In genomic region chr18:77052656-77053309, GRCh38 we compare ENCODE assay signal across 1 cellular context.
TF ChIP-seq lines count a peak whose summit lies in the region.

No MANE protein-coding gene starts in this region.

TF ChIP-seq in WTC11, 78 proteins besides CTCF, POLR2A, EP300 and RAD21 (continued from another document):
- TF ChIP-seq AFF4 (CRISPR knock-in tag; IDR thresholded peaks at IDR 0.05; ENCODE audit: borderline replicate concordance) (no peak), USF2 (CRISPR knock-in tag; IDR thresholded peaks at IDR 0.05) (no peak), ZNF425 (CRISPR knock-in tag; conservative IDR thresholded peaks at IDR 0.05) (no peak), ZNF281 (CRISPR knock-in tag; IDR thresholded peaks at IDR 0.05) (no peak), NFYB (CRISPR knock-in tag; conservative IDR thresholded peaks at IDR 0.05; ENCODE audit: low read depth) (no peak), FOXP4 (CRISPR knock-in tag; IDR thresholded peaks at IDR 0.05) (no peak), KAT7 (CRISPR knock-in tag; IDR thresholded peaks at IDR 0.05; ENCODE audit: borderline replicate concordance) (no peak), ZBTB21 (CRISPR knock-in tag; IDR thresholded peaks at IDR 0.05; ENCODE audit: borderline replicate concordance) (no peak), GABPB1 (CRISPR knock-in tag; IDR thresholded peaks at IDR 0.05) (no peak)
